1 cellular context compared by ENCODE assay signal in genomic region chr19:39469036-39469435, GRCh38.
TF ChIP-seq lines count a peak whose summit lies in the region.

No MANE protein-coding gene starts in this region.

TF ChIP-seq in GM12878, 131 proteins besides CTCF, POLR2A, EP300 and RAD21:
- TF ChIP-seq E4F1 (IDR thresholded peaks at IDR 0.05; ENCODE audit: borderline replicate concordance, partially characterized antibody) = no peak
- TF ChIP-seq POLR2AphosphoS5 (IDR thresholded peaks at IDR 0.05; ENCODE audit: low read length) = 0 out of 2 replicates have a peak, but pooled peaks have one; percentile 26
